Comparison of ENCODE assay signal across 12 cellular contexts in genomic region chr20:50534567-50534966, GRCh38. TPM values are rescaled to one million over a fixed set of nuclear protein-coding genes. Genes with fewer than 3 reads are reported as not detected.
DNase-seq lines count a peak whose midpoint lies in the region; ATAC-seq and TF ChIP-seq lines count a peak whose summit lies in the region.
"Had no signal": no experiment of that assay in that cellular context is flagged by ENCODE, and none has a peak within 500 bp of the region (broad histone marks: within the 10 kb centered on the region; RNA-seq: fewer than 3 reads in every experiment).

No MANE protein-coding gene starts in this region.

- CTCF ChIA-PET in PC-9 (lab: Charles Lee): interaction anchor here (0.6 to 1.1 kb wide), 2 partner anchors 9 to 30 kb away, joined by 3 to 7 read pairs; no protein-coding TSS in a partner anchor

- intact Hi-C loops in PC-9 (cut with micrococcal nuclease; ENCODE audit: unreplicated experiment) (no loop called here), sigmoid colon (cut with DNase I) (no loop called here), cardiac septum (cut with DNase I) (no loop called here)

- H3K36me3 ChIP-seq in PC-9 (ENCODE audit: low read depth): no peaks in the 10 kb centered on the region
- H3K36me3 ChIP-seq in fibroblast of lung (ENCODE audit: control insufficient read depth, insufficient read depth, low read length): no peaks in the 10 kb centered on the region
- no peaks in the 10 kb centered on the region for H3K36me3 ChIP-seq in sigmoid colon
- H3K36me3 ChIP-seq: tibial nerve had no signal

- H3K27me3 ChIP-seq in PC-9 (ENCODE audit: insufficient read depth, low read depth) (no peaks in the 10 kb centered on the region), fibroblast of lung (ENCODE audit: control insufficient read depth, insufficient read depth, low read length) (no peaks in the 10 kb centered on the region), sigmoid colon (no peaks in the 10 kb centered on the region)
- H3K27me3 ChIP-seq: tibial nerve had no signal

- H3K79me2 ChIP-seq in PC-9 (ENCODE audit: low read depth): peaks cover 96% of the 10 kb centered on the region
- peaks cover 83% of the 10 kb centered on the region for H3K79me2 ChIP-seq in fibroblast of lung (ENCODE audit: control insufficient read depth, insufficient read depth, low read length)

- TF ChIP-seq POLR2A in sigmoid colon (IDR thresholded peaks at IDR 0.05): no peak

- no peak for TF ChIP-seq EP300 in sigmoid colon (IDR thresholded peaks at IDR 0.05)

- no peak for TF ChIP-seq CTCF in PC-9 (conservative IDR thresholded peaks at IDR 0.05)
- TF ChIP-seq CTCF in fibroblast of lung (conservative IDR thresholded peaks at IDR 0.05 in 1 of 2, IDR thresholded peaks at IDR 0.05 in 1 of 2; ENCODE audit: low read depth in 1 of 2, low read length in 2 of 2): no peak
- no peak for TF ChIP-seq CTCF in sigmoid colon (IDR thresholded peaks at IDR 0.05)

- H3K4me2 ChIP-seq in PC-9: no peak overlapping the region
- no peak overlapping the region for H3K4me2 ChIP-seq in fibroblast of lung (ENCODE audit: extremely low read depth, insufficient read depth, low read length)

- BruUV-seq in PC-9 (replicated peaks; lab: Mats Ljungman, UMichigan): no TSS peak

- H3K9ac ChIP-seq in fibroblast of lung (ENCODE audit: insufficient read depth, low read length): no peak overlapping the region

- WGBS in sigmoid colon, 2 donors: 67 to 89% methylated on average over 1 of the region's 1 CpG

- H3K4me3 ChIP-seq in PC-9: no peak overlapping the region
- no peak overlapping the region for H3K4me3 ChIP-seq in fibroblast of lung (replicated peaks in 1 of 4; ENCODE audit: control extremely low read depth in 1 of 4, insufficient read depth in 1 of 4, low read depth in 3 of 4, low read length in 4 of 4)
- H3K4me3 ChIP-seq in sigmoid colon: no peak overlapping the region
- H3K4me3 ChIP-seq: tibial nerve had no signal

- H3K9me2 ChIP-seq in PC-9 (ENCODE audit: insufficient read depth): no peaks in the 10 kb centered on the region

- H3K9me3 ChIP-seq in PC-9 (ENCODE audit: insufficient read depth, low read depth) (no peaks in the 10 kb centered on the region), fibroblast of lung (ENCODE audit: control insufficient read depth, insufficient read depth, low read depth, low read length) (no peaks in the 10 kb centered on the region), sigmoid colon (no peaks in the 10 kb centered on the region)
- H3K9me3 ChIP-seq: tibial nerve had no signal

- peak; percentile 93 for DNase-seq in EH (ENCODE audit: low read depth)
- peak; percentile 25 to 54 for DNase-seq in PC-9
- peak; percentile 89 for DNase-seq in fibroblast of lung (ENCODE audit: low read depth in 2 of 2)
- DNase-seq in sigmoid colon: no peak
- no peak for DNase-seq in cardiac septum (ENCODE audit: low spot score)
- DNase-seq in NCI-H526 (lab: John Stamatoyannopoulos, UW): no peak
- DNase-seq in activated CD8-positive, alpha-beta memory T cell treated with anti-CD3 and anti-CD28 coated beads, Interleukin-2, amount 50 U/mL, for 4 hours: no peak
- DNase-seq: Calu3, cerebellar nuclear complex had no signal

- no peak for ATAC-seq in HG03280 (IDR thresholded peaks at IDR 0.05; ENCODE audit: unreplicated experiment)
- ATAC-seq: left lobe of liver had no signal

- H3K4me1 ChIP-seq in PC-9 (replicated peaks; ENCODE audit: insufficient read depth): peaks cover 39% of the 10 kb centered on the region
- H3K4me1 ChIP-seq in fibroblast of lung (ENCODE audit: control insufficient read depth, extremely low read depth, insufficient read depth, low read length): peaks cover 11% of the 10 kb centered on the region
- peaks cover 0 to 86% (median 58%) of the 10 kb centered on the region in 4 donors for H3K4me1 ChIP-seq in sigmoid colon

- H3K27ac ChIP-seq in PC-9 (peak overlapping the region; percentile 24), fibroblast of lung (ENCODE audit: insufficient read depth, low read length) (peak overlapping the region; percentile 79), sigmoid colon (peak overlapping the region in 3 of 4 donors; percentile 25 to 40 (median 31))

- H2AFZ ChIP-seq in PC-9 (no peak overlapping the region), fibroblast of lung (ENCODE audit: low read length) (no peak overlapping the region)

- H4K20me1 ChIP-seq in PC-9 (ENCODE audit: insufficient read depth): no peaks in the 10 kb centered on the region
- no peaks in the 10 kb centered on the region for H4K20me1 ChIP-seq in fibroblast of lung (ENCODE audit: control insufficient read depth, extremely low read depth, insufficient read depth, low read length)

- POLR2A ChIA-PET in PC-9 (lab: Charles Lee; ENCODE audit: unreplicated experiment): interaction anchor here (0.7 kb wide), 1 partner anchor 226 kb away, joined by 4 read pairs; no protein-coding TSS in a partner anchor

- H3F3A ChIP-seq in PC-9 (ENCODE audit: insufficient read depth, low read depth): peaks cover 22% of the 10 kb centered on the region

RNA-seq across cellular contexts. Expression of gene PTPN1, which starts 24.4 kb away (rescaled TPM):
- total RNA-seq in PC-9 (2021): 46.3 and 59.8 TPM in 2 replicates
- 12.8 and 20.0 TPM in 2 replicates for total RNA-seq in fibroblast of lung
- polyA plus RNA-seq in fibroblast of lung: 28.5 and 28.7 TPM in 2 replicates
- 27.4 and 27.5 TPM in 2 replicates for polyA plus RNA-seq in fibroblast of lung (2012)
- polyA minus RNA-seq in fibroblast of lung (ENCODE audit: low replicate concordance): 37.8 and 39.8 TPM in 2 replicates
- total RNA-seq in sigmoid colon: 10 to 100 TPM; 21.6 to 31.2 (median 23.6) TPM
- 10 to 100 TPM; 14.4 to 41.5 (median 23.6) TPM for polyA plus RNA-seq in sigmoid colon
- total RNA-seq in cardiac septum: 34.2 TPM

Comparison
In these comparisons a context has a peak if more than half of its experiments do, and no peak if none do; other contexts are left out.
1. DNase-seq: peak in EH (single experiment), PC-9 (2 of 2) and fibroblast of lung (2 of 2); none in sigmoid colon (single experiment), cardiac septum (single experiment), NCI-H526 (0 of 2) and activated CD8-positive, alpha-beta memory T cell treated with anti-CD3 and anti-CD28 coated beads, Interleukin-2, amount 50 U/mL, for 4 hours (single experiment).
2. H3K27ac ChIP-seq: peak in every context shown above with its lines; median percentile 79 in fibroblast of lung; 31 in sigmoid colon; 24 in PC-9.